In the genomic region with DNA sequence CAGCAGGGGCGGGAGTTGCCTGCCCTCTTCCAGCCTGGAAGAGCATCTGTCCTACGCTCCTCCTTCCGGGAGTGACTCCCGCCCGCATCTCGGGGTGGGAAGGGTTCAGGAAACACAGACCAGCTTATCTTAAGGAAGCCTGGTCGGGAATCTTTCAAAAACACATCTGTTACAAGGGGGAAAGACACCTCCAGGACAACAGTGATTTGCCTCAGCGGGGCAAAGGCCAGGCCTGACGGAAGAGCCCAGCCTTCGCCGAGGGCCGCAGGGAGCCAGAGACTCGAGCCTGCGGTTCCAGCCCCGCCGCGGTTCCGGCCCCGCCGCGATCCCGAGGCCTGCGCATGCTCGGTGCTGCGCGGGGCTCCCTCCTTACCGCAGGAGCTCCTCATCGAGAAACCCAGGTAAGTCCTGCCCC, we compare ENCODE assay signal across 9 cellular contexts. TPM values are rescaled to one million over a fixed set of nuclear protein-coding genes. Genes with fewer than 3 reads are reported as not detected.
DNase-seq lines count a peak whose midpoint lies in the region; ATAC-seq and TF ChIP-seq lines count a peak whose summit lies in the region.
"Had no signal": no experiment of that assay in that cellular context is flagged by ENCODE, and none has a peak within 500 bp of the region (broad histone marks: within the 10 kb centered on the region; RNA-seq: fewer than 3 reads in every experiment).

No MANE protein-coding gene starts in this region.

- H3K4me3 ChIP-seq in left ventricle myocardium inferior = peak overlapping the region; percentile 60

- no peaks in the 10 kb centered on the region for H3K4me1 ChIP-seq in left ventricle myocardium inferior

- no peak for TF ChIP-seq CTCF in left ventricle myocardium inferior (IDR thresholded peaks at IDR 0.05; ENCODE audit: borderline replicate concordance)
- TF ChIP-seq CTCF in GM13976 (IDR thresholded peaks at IDR 0.05; ENCODE audit: borderline replicate concordance, control extremely low read depth, extremely low read depth, insufficient read depth, missing control alignments) = no peak

- no peak for ATAC-seq in GM21717 (IDR thresholded peaks at IDR 0.05; ENCODE audit: unreplicated experiment)

- DNase-seq in HPDE6-E6E7 (ENCODE audit: extremely low spot score) (peak; percentile 26), left ventricle myocardium inferior (peak; percentile 34), GM13976 (ENCODE audit: low spot score) (no peak), NCI-H2227 treated with DMSO at 0.1 percent for 48 hours (lab: John Stamatoyannopoulos, UW) (no peak), NCI-H226 (no peak)
- DNase-seq in activated naive CD4-positive, alpha-beta T cell treated with Interleukin-2 at 50 U/mL for 16 hours = peak; percentile 20
- peak; percentile 12 to 39 for DNase-seq in stimulated activated CD4-positive, alpha-beta T cell treated with anti-CD3 and anti-CD28 coated beads, Interleukin-4, amount 100 ng/mL, for 4 hours
- DNase-seq: nephron progenitor cell had no signal

- H3K27ac ChIP-seq in left ventricle myocardium inferior (replicated peaks) = no peak overlapping the region

- peaks cover 13% of the 10 kb centered on the region for H3K27me3 ChIP-seq in left ventricle myocardium inferior (ENCODE audit: low read depth)

- H3K9me3 ChIP-seq in left ventricle myocardium inferior (replicated peaks) = no peaks in the 10 kb centered on the region

- no peaks in the 10 kb centered on the region for H3K36me3 ChIP-seq in left ventricle myocardium inferior

- intact Hi-C loops in left ventricle myocardium inferior (cut with micrococcal nuclease) = no loop called here

- in situ Hi-C loops in GM13976 (cut with MboI; ENCODE audit: low sequenced_read_pairs, unreplicated experiment) = no loop called here

RNA-seq across cellular contexts. Expression of gene TGIF1, which starts 38.1 kb away (rescaled TPM):
- 8.1 TPM for total RNA-seq in left ventricle myocardium inferior

Comparison
In these comparisons a context has a peak if more than half of its experiments do, and no peak if none do; other contexts are left out.
1. DNase-seq: peak in HPDE6-E6E7 (single experiment), activated naive CD4-positive, alpha-beta T cell treated with Interleukin-2 at 50 U/mL for 16 hours (single experiment), left ventricle myocardium inferior (single experiment) and stimulated activated CD4-positive, alpha-beta T cell treated with anti-CD3 and anti-CD28 coated beads, Interleukin-4, amount 100 ng/mL, for 4 hours (2 of 2); none in GM13976 (single experiment), NCI-H2227 treated with DMSO at 0.1 percent for 48 hours (single experiment) and NCI-H226 (single experiment).